ENCODE assay signal across 21 cellular contexts in the genomic region with DNA sequence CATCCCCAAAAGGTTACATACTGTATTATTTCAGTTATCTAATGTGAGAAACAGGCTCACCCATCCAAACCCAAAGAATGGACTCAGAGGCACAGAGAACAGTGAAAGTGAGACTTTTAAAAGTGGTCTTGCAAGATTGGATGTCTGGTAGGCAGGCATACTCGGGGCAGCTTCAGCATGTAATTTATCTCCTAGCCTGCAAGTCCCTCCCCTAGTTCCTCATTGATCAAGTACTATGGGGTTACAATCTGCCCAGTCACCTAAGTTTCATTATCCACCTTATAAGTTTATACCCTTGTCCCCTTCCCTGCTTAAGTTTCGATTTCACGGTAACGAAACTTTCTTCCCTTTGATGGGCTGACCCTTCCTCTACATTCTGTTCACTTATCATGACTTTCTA. TPM values are rescaled to one million over a fixed set of nuclear protein-coding genes. Genes with fewer than 3 reads are reported as not detected.
A peak's percentile ranks its signal among the peaks of the same experiment; 100 is the strongest.
DNase-seq lines count a peak whose midpoint lies in the region; FAIRE-seq and TF ChIP-seq lines count a peak whose summit lies in the region.
"Had no signal": no experiment of that assay in that cellular context is flagged by ENCODE, and none has a peak within 500 bp of the region (broad histone marks: within the 10 kb centered on the region; RNA-seq: fewer than 3 reads in every experiment).

No MANE protein-coding gene starts in this region.

- FAIRE-seq in astrocyte (lab: Jason Lieb, UNC): no peak
- no peak for FAIRE-seq in kidney (lab: Jason Lieb, UNC)
- FAIRE-seq: A204.1, D721Med, G401.6, GM12891 had no signal

- no peak for DNase-seq in HEK293T (ENCODE audit: extremely low spot score)
- no peak for DNase-seq in astrocyte (ENCODE audit: low read depth)
- peak; percentile 23 for DNase-seq in fibroblast of the aortic adventitia (ENCODE audit: low read depth)
- DNase-seq in activated T-helper 1 cell treated with anti-CD3 and anti-CD28 coated beads, Interleukin-12 subunit alpha, Interleukin-12 subunit beta, Interleukin-2, Interleukin-4 antibody, amounts not matched to agents 30 ng/mL and 10 ng/mL and 1 ng/mL, durations not matched to agents 14 hours and 24 hours and 36 hours (ENCODE audit: low spot score): no peak
- no peak for DNase-seq in left ventricle myocardium inferior
- no peak for DNase-seq in CD1c-positive myeloid dendritic cell (ENCODE audit: extremely low spot score)
- no peak for DNase-seq in kidney
- DNase-seq: C1 segment of cervical spinal cord; CD4-positive, alpha-beta memory T cell; COR-L47; DMS153; DMS79 treated with DMSO at 0.1 percent for 48 hours; EL; HCEC 1CT; IMR-90 had no signal

- TF ChIP-seq CTCF in astrocyte (IDR thresholded peaks at IDR 0.05; ENCODE audit: insufficient read depth, low read depth, low read length) (no peak), fibroblast of the aortic adventitia (IDR thresholded peaks at IDR 0.05; ENCODE audit: insufficient read depth, low read length) (no peak), left ventricle myocardium inferior (IDR thresholded peaks at IDR 0.05; ENCODE audit: borderline replicate concordance) (no peak), kidney (IDR thresholded peaks at IDR 0.05; ENCODE audit: borderline replicate concordance, extremely low read depth, insufficient read depth) (no peak)

- H3K9ac ChIP-seq in astrocyte (ENCODE audit: low read length) (no peak overlapping the region), kidney (ENCODE audit: low read length in 2 of 2) (no peak overlapping the region)

- H3K27me3 Mint-ChIP-seq in astrocyte (ENCODE audit: low read depth, unreplicated experiment): no peaks in the 10 kb centered on the region
- H3K27me3 Mint-ChIP-seq in activated T-helper 1 cell treated with anti-CD3 and anti-CD28 coated beads, Interleukin-12 subunit alpha, Interleukin-12 subunit beta, Interleukin-2, Interleukin-4 antibody, amounts not matched to agents 30 ng/mL and 10 ng/mL and 1 ng/mL, durations not matched to agents 14 hours and 24 hours and 36 hours (ENCODE audit: insufficient read depth): no peaks in the 10 kb centered on the region
- H3K27me3 Mint-ChIP-seq: B cell; CD4-positive, alpha-beta memory T cell had no signal

- H3K4me2 ChIP-seq in astrocyte (ENCODE audit: low read length): no peak overlapping the region

- H3K36me3 ChIP-seq in astrocyte (ENCODE audit: insufficient read depth, low read length) (peaks cover 3% of the 10 kb centered on the region), left ventricle myocardium inferior (peaks cover 2% of the 10 kb centered on the region), kidney (ENCODE audit: control insufficient read depth in 1 of 2, insufficient read depth in 2 of 2, low read length in 2 of 2) (no peaks in the 10 kb centered on the region)

- intact Hi-C loops in activated T-helper 1 cell treated with anti-CD3 and anti-CD28 coated beads, Interleukin-12 subunit alpha, Interleukin-12 subunit beta, Interleukin-2, Interleukin-4 antibody, amounts not matched to agents 30 ng/mL and 10 ng/mL and 1 ng/mL, durations not matched to agents 14 hours and 24 hours and 36 hours (cut with micrococcal nuclease): no loop called here
- intact Hi-C loops in left ventricle myocardium inferior (cut with micrococcal nuclease): no loop called here
- intact Hi-C loops in kidney (cut with DNase I): no loop called here

- H3K9me3 Mint-ChIP-seq in astrocyte (ENCODE audit: unreplicated experiment): no peaks in the 10 kb centered on the region
- H3K9me3 Mint-ChIP-seq in activated T-helper 1 cell treated with anti-CD3 and anti-CD28 coated beads, Interleukin-12 subunit alpha, Interleukin-12 subunit beta, Interleukin-2, Interleukin-4 antibody, amounts not matched to agents 30 ng/mL and 10 ng/mL and 1 ng/mL, durations not matched to agents 14 hours and 24 hours and 36 hours: no peaks in the 10 kb centered on the region
- H3K9me3 Mint-ChIP-seq: CD4-positive, alpha-beta memory T cell had no signal

- no peak overlapping the region for H2AFZ ChIP-seq in astrocyte (ENCODE audit: low read depth, low read length)

- peaks cover 9% of the 10 kb centered on the region for H3K4me1 Mint-ChIP-seq in astrocyte (ENCODE audit: low read depth, unreplicated experiment)
- peaks cover 5% of the 10 kb centered on the region for H3K4me1 Mint-ChIP-seq in activated T-helper 1 cell treated with anti-CD3 and anti-CD28 coated beads, Interleukin-12 subunit alpha, Interleukin-12 subunit beta, Interleukin-2, Interleukin-4 antibody, amounts not matched to agents 30 ng/mL and 10 ng/mL and 1 ng/mL, durations not matched to agents 14 hours and 24 hours and 36 hours (ENCODE audit: low read depth)

- H3K9me3 ChIP-seq in astrocyte (ENCODE audit: insufficient read depth, low read depth, low read length): no peaks in the 10 kb centered on the region
- no peaks in the 10 kb centered on the region for H3K9me3 ChIP-seq in left ventricle myocardium inferior (replicated peaks)
- H3K9me3 ChIP-seq in kidney (ENCODE audit: control insufficient read depth in 1 of 2, low read length in 2 of 2): no peaks in the 10 kb centered on the region

- H3K4me3 Mint-ChIP-seq in astrocyte (ENCODE audit: unreplicated experiment): no peak overlapping the region
- H3K4me3 Mint-ChIP-seq in activated T-helper 1 cell treated with anti-CD3 and anti-CD28 coated beads, Interleukin-12 subunit alpha, Interleukin-12 subunit beta, Interleukin-2, Interleukin-4 antibody, amounts not matched to agents 30 ng/mL and 10 ng/mL and 1 ng/mL, durations not matched to agents 14 hours and 24 hours and 36 hours: no peak overlapping the region
- H3K4me3 Mint-ChIP-seq: B cell; CD4-positive, alpha-beta memory T cell had no signal

- peak overlapping the region; percentile 1 for H3K27ac ChIP-seq in astrocyte (ENCODE audit: low read depth, low read length)
- H3K27ac ChIP-seq in left ventricle myocardium inferior (replicated peaks): no peak overlapping the region
- H3K27ac ChIP-seq in kidney (ENCODE audit: low read depth in 2 of 2, low read length in 2 of 2): no peak overlapping the region
- H3K27ac ChIP-seq: HL-60 had no signal

- H3K27me3 ChIP-seq in astrocyte (ENCODE audit: insufficient read depth, low read length) (no peaks in the 10 kb centered on the region), left ventricle myocardium inferior (ENCODE audit: low read depth) (no peaks in the 10 kb centered on the region)

- H3K4me3 ChIP-seq in astrocyte (ENCODE audit: insufficient read depth, low read depth, low read length): no peak overlapping the region
- no peak overlapping the region for H3K4me3 ChIP-seq in fibroblast of the aortic adventitia (ENCODE audit: low read depth, low read length)
- no peak overlapping the region for H3K4me3 ChIP-seq in left ventricle myocardium inferior
- no peak overlapping the region for H3K4me3 ChIP-seq in kidney (ENCODE audit: low read length in 2 of 2)

- peaks cover 4% of the 10 kb centered on the region for H3K36me3 Mint-ChIP-seq in astrocyte (ENCODE audit: low read depth, unreplicated experiment)
- H3K36me3 Mint-ChIP-seq in activated T-helper 1 cell treated with anti-CD3 and anti-CD28 coated beads, Interleukin-12 subunit alpha, Interleukin-12 subunit beta, Interleukin-2, Interleukin-4 antibody, amounts not matched to agents 30 ng/mL and 10 ng/mL and 1 ng/mL, durations not matched to agents 14 hours and 24 hours and 36 hours (ENCODE audit: low read depth): peaks cover 15% of the 10 kb centered on the region

- POLR2A ChIA-PET in HEK293T (lab: Yijun Ruan, JAX): no interaction called here

- peaks cover 13% of the 10 kb centered on the region for H3K4me1 ChIP-seq in astrocyte (ENCODE audit: insufficient read depth, low read length)
- no peaks in the 10 kb centered on the region for H3K4me1 ChIP-seq in left ventricle myocardium inferior
- no peaks in the 10 kb centered on the region for H3K4me1 ChIP-seq in kidney (ENCODE audit: control insufficient read depth in 1 of 2, insufficient read depth in 1 of 2, low read depth in 1 of 2, low read length in 2 of 2)

- no peaks in the 10 kb centered on the region for H3K79me2 ChIP-seq in astrocyte (ENCODE audit: insufficient read depth, low read length)

- no peak overlapping the region for H3K27ac Mint-ChIP-seq in astrocyte (ENCODE audit: unreplicated experiment)
- no peak overlapping the region for H3K27ac Mint-ChIP-seq in activated T-helper 1 cell treated with anti-CD3 and anti-CD28 coated beads, Interleukin-12 subunit alpha, Interleukin-12 subunit beta, Interleukin-2, Interleukin-4 antibody, amounts not matched to agents 30 ng/mL and 10 ng/mL and 1 ng/mL, durations not matched to agents 14 hours and 24 hours and 36 hours
- H3K27ac Mint-ChIP-seq: B cell; CD4-positive, alpha-beta memory T cell had no signal

- no peaks in the 10 kb centered on the region for H4K20me1 ChIP-seq in astrocyte (ENCODE audit: insufficient read depth, low read length)

- CTCF ChIA-PET in HEK293T (lab: Yijun Ruan, JAX): no interaction called here

TF ChIP-seq in HEK293T, 16 proteins besides CTCF, POLR2A, EP300 and RAD21:
- TF ChIP-seq, protein P1, sequence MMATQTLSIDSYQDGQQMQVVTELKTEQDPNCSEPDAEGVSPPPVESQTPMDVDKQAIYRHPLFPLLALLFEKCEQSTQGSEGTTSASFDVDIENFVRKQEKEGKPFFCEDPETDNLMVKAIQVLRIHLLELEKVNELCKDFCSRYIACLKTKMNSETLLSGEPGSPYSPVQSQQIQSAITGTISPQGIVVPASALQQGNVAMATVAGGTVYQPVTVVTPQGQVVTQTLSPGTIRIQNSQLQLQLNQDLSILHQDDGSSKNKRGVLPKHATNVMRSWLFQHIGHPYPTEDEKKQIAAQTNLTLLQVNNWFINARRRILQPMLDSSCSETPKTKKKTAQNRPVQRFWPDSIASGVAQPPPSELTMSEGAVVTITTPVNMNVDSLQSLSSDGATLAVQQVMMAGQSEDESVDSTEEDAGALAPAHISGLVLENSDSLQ (IDR thresholded peaks at IDR 0.05): peak; percentile 43; the same call in 1 of the 2 replicates
- TF ChIP-seq L3MBTL2 (conservative IDR thresholded peaks at IDR 0.05): no peak
TF ChIP-seq in HEK293T: peak in this region for 1.

RNA-seq across cellular contexts. Expression of gene ZNF451, which starts 20.8 kb away (rescaled TPM):
- total RNA-seq in astrocyte (61.5 and 69.3 TPM in 2 replicates), fibroblast of the aortic adventitia (ENCODE audit: low replicate concordance) (70.4 and 77.5 TPM in 2 replicates), left ventricle myocardium inferior (25.5 TPM), kidney (55.0 TPM)
- 58.1 and 64.4 TPM in 2 replicates for total RNA-seq in activated T-helper 1 cell treated with anti-CD3 and anti-CD28 coated beads, Interleukin-12 subunit alpha, Interleukin-12 subunit beta, Interleukin-2, Interleukin-4 antibody, amounts not matched to agents 30 ng/mL and 10 ng/mL and 1 ng/mL, durations not matched to agents 14 hours and 24 hours and 36 hours
- polyA plus RNA-seq in kidney (ENCODE audit: insufficient read depth, low read depth, low replicate concordance): 7.8 TPM

RNA-seq across cellular contexts. Expression of gene KIAA1586, which starts 22.7 kb away (rescaled TPM):
- total RNA-seq in astrocyte: 16.6 and 17.6 TPM in 2 replicates
- 9.7 and 26.2 TPM in 2 replicates for total RNA-seq in fibroblast of the aortic adventitia (ENCODE audit: low replicate concordance)
- total RNA-seq in activated T-helper 1 cell treated with anti-CD3 and anti-CD28 coated beads, Interleukin-12 subunit alpha, Interleukin-12 subunit beta, Interleukin-2, Interleukin-4 antibody, amounts not matched to agents 30 ng/mL and 10 ng/mL and 1 ng/mL, durations not matched to agents 14 hours and 24 hours and 36 hours: 12.6 and 14.0 TPM in 2 replicates
- total RNA-seq in left ventricle myocardium inferior: 5.7 TPM
- 13.7 TPM for total RNA-seq in kidney
- 4.4 TPM for polyA plus RNA-seq in kidney (ENCODE audit: insufficient read depth, low read depth, low replicate concordance)
